In genomic region chr1:224928906-224929305, GRCh38 we compare ENCODE assay signal across 11 cellular contexts. TPM values are rescaled to one million over a fixed set of nuclear protein-coding genes. Genes with fewer than 3 reads are reported as not detected.
DNase-seq lines count a peak whose midpoint lies in the region; TF ChIP-seq lines count a peak whose summit lies in the region.
"Had no signal": no experiment of that assay in that cellular context is flagged by ENCODE, and none has a peak within 500 bp of the region (broad histone marks: within the 10 kb centered on the region; RNA-seq: fewer than 3 reads in every experiment).

No MANE protein-coding gene starts in this region.

- no peaks in the 10 kb centered on the region for H3K9me3 ChIP-seq in BE2C

- TF ChIP-seq CTCF in BE2C (IDR thresholded peaks at IDR 0.05; ENCODE audit: low read depth, low read length): no peak
- TF ChIP-seq CTCF in NB4 (IDR thresholded peaks at IDR 0.05; ENCODE audit: low read depth, low read length): no peak
- no peak for TF ChIP-seq CTCF in epithelial cell of proximal tubule (conservative IDR thresholded peaks at IDR 0.05; ENCODE audit: low read depth, low read length)
- TF ChIP-seq CTCF in nephron (IDR thresholded peaks at IDR 0.05; ENCODE audit: unreplicated experiment in 3 of 3): no peak

- H3K4me3 Mint-ChIP-seq in nephron: peak overlapping the region; percentile 86 to 90 (median 88)

- peaks cover 29% of the 10 kb centered on the region for H3K9me3 Mint-ChIP-seq in nephron

- DNase-seq in BE2C: no peak
- DNase-seq in NB4 (ENCODE audit: low read depth): no peak
- DNase-seq in epithelial cell of proximal tubule (ENCODE audit: low read depth): no peak
- DNase-seq in activated CD8-positive, alpha-beta memory T cell treated with anti-CD3 and anti-CD28 coated beads, Interleukin-2, amount 50 U/mL, for 48 hours: no peak
- DNase-seq in cerebellar nuclear complex (lab: John Stamatoyannopoulos, UW): no peak
- DNase-seq in retina: no peak
- no peak for DNase-seq in GM03348 (ENCODE audit: low spot score)
- DNase-seq: activated effector memory CD4-positive, alpha-beta T cell treated with Interleukin-2 at 50 U/mL for 16 hours; stimulated activated CD4-positive, alpha-beta T cell treated with anti-CD3 and anti-CD28 coated beads, Interleukin-12 subunit alpha, Interleukin-12 subunit beta, amount 100 ng/mL, for 4 hours had no signal

- H3K4me1 Mint-ChIP-seq in nephron: no peaks in the 10 kb centered on the region

- H3K4me3 ChIP-seq in BE2C (ENCODE audit: low read depth, low read length) (peak overlapping the region; percentile 65), NB4 (ENCODE audit: low read depth, low read length) (peak overlapping the region; percentile 72), epithelial cell of proximal tubule (ENCODE audit: low read depth, low read length) (peak overlapping the region; percentile 68)
- H3K4me3 ChIP-seq: BLaER1 had no signal

- no peaks in the 10 kb centered on the region for H3K27me3 ChIP-seq in BE2C
- H3K27me3 ChIP-seq: BLaER1 had no signal

- no peaks in the 10 kb centered on the region for H3K4me1 ChIP-seq in BE2C
- H3K4me1 ChIP-seq: BLaER1 had no signal

- TF ChIP-seq POLR2A in NB4 (IDR thresholded peaks at IDR 0.05; ENCODE audit: extremely low read depth, insufficient read length): no peak

- H3K36me3 ChIP-seq in BE2C: no peaks in the 10 kb centered on the region
- H3K36me3 ChIP-seq: BLaER1 had no signal

- H3K36me3 Mint-ChIP-seq in nephron (ENCODE audit: low read depth): peaks cover 28% of the 10 kb centered on the region

- H3K27ac Mint-ChIP-seq in nephron: peak overlapping the region; percentile 53 to 89 (median 81)

- no peaks in the 10 kb centered on the region for H3K27me3 Mint-ChIP-seq in nephron (ENCODE audit: low read depth)

RNA-seq across cellular contexts. Expression of gene DNAH14, which starts 0.6 kb away (rescaled TPM):
- polyA plus RNA-seq in BE2C (2012; ENCODE audit: insufficient read depth, insufficient read length, low read depth): 9.7 TPM
- total RNA-seq in epithelial cell of proximal tubule: 10.1 and 20.8 TPM in 2 replicates
